Comparison of ENCODE assay signal across 21 cellular contexts in the genomic region with DNA sequence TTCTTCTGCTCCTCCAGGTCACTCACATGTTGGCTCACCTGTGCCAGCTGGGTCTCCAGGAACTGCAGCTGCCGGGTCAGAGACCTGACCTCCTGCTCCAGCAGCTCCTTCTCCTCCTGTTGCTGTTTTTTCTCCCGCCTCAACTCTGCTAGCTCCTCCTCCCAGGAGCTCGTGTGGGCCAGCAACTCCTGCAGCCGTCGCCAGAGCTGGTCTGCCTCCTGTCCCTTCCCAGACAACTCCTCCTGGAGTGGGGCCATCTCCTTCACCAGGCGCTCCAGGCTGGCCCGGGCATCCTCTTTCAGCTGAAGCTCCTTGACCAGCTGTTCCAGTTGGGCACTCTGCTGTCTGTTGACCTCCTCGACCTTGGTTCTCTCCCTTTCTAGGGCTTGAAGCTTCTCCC. TPM values are rescaled to one million over a fixed set of nuclear protein-coding genes. Genes with fewer than 3 reads are reported as not detected.
DNase-seq lines count a peak whose midpoint lies in the region; ATAC-seq and TF ChIP-seq lines count a peak whose summit lies in the region.
"Had no signal": no experiment of that assay in that cellular context is flagged by ENCODE, and none has a peak within 500 bp of the region (broad histone marks: within the 10 kb centered on the region; RNA-seq: fewer than 3 reads in every experiment).

No MANE protein-coding gene starts in this region.

- 22 to 24% methylated on average over 8 of the region's 8 CpGs for WGBS in aorta, 2 donors

- H3K4me2 ChIP-seq in neural progenitor cell, result no peak overlapping the region

- no peaks in the 10 kb centered on the region for H3K9me3 ChIP-seq in neural progenitor cell (ENCODE audit: low read depth)
- no peaks in the 10 kb centered on the region for H3K9me3 ChIP-seq in aorta (ENCODE audit: control insufficient read depth, low read length)
- H3K9me3 ChIP-seq: breast epithelium, heart right ventricle, left lung, mucosa of descending colon had no signal

- ATAC-seq in Right ventricle myocardium inferior (peak; percentile 49), aorta (ENCODE audit: low FRiP score) (peak; percentile 45), HG02973 (IDR thresholded peaks at IDR 0.05; ENCODE audit: unreplicated experiment) (no peak), HG03442 (IDR thresholded peaks at IDR 0.05; ENCODE audit: unreplicated experiment) (no peak)
- ATAC-seq: GM12878, left lung, mucosa of descending colon, PC-3, WTC11 had no signal

- no peaks in the 10 kb centered on the region for H3K36me3 ChIP-seq in neural progenitor cell
- H3K36me3 ChIP-seq in aorta (ENCODE audit: control insufficient read depth in 1 of 2, insufficient read depth in 2 of 2, low read length in 1 of 2), result peaks cover 0 to 7% of the 10 kb centered on the region in 2 donors

- no peak overlapping the region for H3K9ac ChIP-seq in neural progenitor cell

- H3K4me3 Mint-ChIP-seq in activated T-helper 2 cell treated with anti-CD3 and anti-CD28 coated beads, Interferon-gamma antibody, Interleukin-2, Interleukin-4, amounts not matched to agents 10 μg/mL and 5 μg/mL and 100 μg/mL, durations not matched to agents 14 hours and 24 hours and 36 hours (ENCODE audit: low read depth), result no peak overlapping the region
- no peak overlapping the region for H3K4me3 Mint-ChIP-seq in neural progenitor cell
- H3K4me3 Mint-ChIP-seq: WTC11 had no signal

- TF ChIP-seq CTCF in neural progenitor cell (IDR thresholded peaks at IDR 0.05), result no peak

- no peaks in the 10 kb centered on the region for H3K9me3 Mint-ChIP-seq in activated T-helper 2 cell treated with anti-CD3 and anti-CD28 coated beads, Interferon-gamma antibody, Interleukin-2, Interleukin-4, amounts not matched to agents 10 μg/mL and 5 μg/mL and 100 μg/mL, durations not matched to agents 14 hours and 24 hours and 36 hours
- no peaks in the 10 kb centered on the region for H3K9me3 Mint-ChIP-seq in neural progenitor cell
- H3K9me3 Mint-ChIP-seq: WTC11 had no signal

- peaks cover 74% of the 10 kb centered on the region for H3K4me1 Mint-ChIP-seq in activated T-helper 2 cell treated with anti-CD3 and anti-CD28 coated beads, Interferon-gamma antibody, Interleukin-2, Interleukin-4, amounts not matched to agents 10 μg/mL and 5 μg/mL and 100 μg/mL, durations not matched to agents 14 hours and 24 hours and 36 hours (ENCODE audit: low read depth)
- H3K4me1 Mint-ChIP-seq in neural progenitor cell, result no peaks in the 10 kb centered on the region
- H3K4me1 Mint-ChIP-seq: WTC11 had no signal

- H4K20me1 ChIP-seq in neural progenitor cell (ENCODE audit: low read depth), result no peaks in the 10 kb centered on the region

- peak overlapping the region; percentile 39 for H3K27ac Mint-ChIP-seq in activated T-helper 2 cell treated with anti-CD3 and anti-CD28 coated beads, Interferon-gamma antibody, Interleukin-2, Interleukin-4, amounts not matched to agents 10 μg/mL and 5 μg/mL and 100 μg/mL, durations not matched to agents 14 hours and 24 hours and 36 hours
- H3K27ac Mint-ChIP-seq in neural progenitor cell, result peak overlapping the region; percentile 72
- H3K27ac Mint-ChIP-seq: WTC11 had no signal

- H3K4me3 ChIP-seq in neural progenitor cell (no peak overlapping the region), aorta (ENCODE audit: low read length in 2 of 2) (no peak overlapping the region)
- H3K4me3 ChIP-seq: breast epithelium, GM12878, heart right ventricle, left lung, mucosa of descending colon had no signal

- no peaks in the 10 kb centered on the region for H3K27me3 Mint-ChIP-seq in activated T-helper 2 cell treated with anti-CD3 and anti-CD28 coated beads, Interferon-gamma antibody, Interleukin-2, Interleukin-4, amounts not matched to agents 10 μg/mL and 5 μg/mL and 100 μg/mL, durations not matched to agents 14 hours and 24 hours and 36 hours (ENCODE audit: low read depth)
- H3K27me3 Mint-ChIP-seq in neural progenitor cell (ENCODE audit: insufficient read depth, low read depth), result no peaks in the 10 kb centered on the region

- DNase-seq in Right ventricle myocardium inferior (ENCODE audit: missing footprints) (no peak), cardiac septum (ENCODE audit: low spot score) (no peak), neural progenitor cell (ENCODE audit: low spot score) (no peak), aorta (peak in 1 of 2 donors; percentile 64), A172 (ENCODE audit: low spot score) (no peak)
- no peak for DNase-seq in activated T-helper 2 cell treated with anti-CD3 and anti-CD28 coated beads, Interferon-gamma antibody, Interleukin-2, Interleukin-4, amounts not matched to agents 10 μg/mL and 5 μg/mL and 100 μg/mL, durations not matched to agents 14 hours and 24 hours and 36 hours (ENCODE audit: low spot score)
- DNase-seq: KBM-7; left lung; mucosa of descending colon; NCI-H1694 treated with DMSO at 0.1 percent for 48 hours; NCI-H226; NCI-H82; PC-3; stimulated activated CD4-positive, alpha-beta T cell treated with anti-CD3 and anti-CD28 coated beads, Interleukin-12 subunit alpha, Interleukin-12 subunit beta, amount 100 ng/mL, for 4 hours had no signal

- intact Hi-C loops in Right ventricle myocardium inferior (cut with DNase I) (no loop called here), cardiac septum (cut with DNase I) (no loop called here), aorta (cut with DNase I) (loop anchor here in 1 of 2 donors (2.0 kb wide), 1 partner anchor 27 kb away; no protein-coding TSS in a partner anchor)
- intact Hi-C loops in activated T-helper 2 cell treated with anti-CD3 and anti-CD28 coated beads, Interferon-gamma antibody, Interleukin-2, Interleukin-4, amounts not matched to agents 10 μg/mL and 5 μg/mL and 100 μg/mL, durations not matched to agents 14 hours and 24 hours and 36 hours (cut with micrococcal nuclease), result no loop called here

- H3K27ac ChIP-seq in neural progenitor cell (no peak overlapping the region), aorta (ENCODE audit: low read depth in 1 of 2, low read length in 2 of 2) (peak overlapping the region in 1 of 2 donors; percentile 41)
- H3K27ac ChIP-seq: left lung had no signal

- H3K79me2 ChIP-seq in neural progenitor cell (ENCODE audit: low read depth), result no peaks in the 10 kb centered on the region

- no peak overlapping the region for H2AFZ ChIP-seq in neural progenitor cell (replicated peaks)

- H3K36me3 Mint-ChIP-seq in activated T-helper 2 cell treated with anti-CD3 and anti-CD28 coated beads, Interferon-gamma antibody, Interleukin-2, Interleukin-4, amounts not matched to agents 10 μg/mL and 5 μg/mL and 100 μg/mL, durations not matched to agents 14 hours and 24 hours and 36 hours (ENCODE audit: low read depth), result peaks cover 97% of the 10 kb centered on the region
- H3K36me3 Mint-ChIP-seq in neural progenitor cell, result peaks cover 22% of the 10 kb centered on the region

- no peaks in the 10 kb centered on the region for H3F3A ChIP-seq in neural progenitor cell (ENCODE audit: low read depth)

- H3K4me1 ChIP-seq in neural progenitor cell (no peaks in the 10 kb centered on the region), aorta (ENCODE audit: control insufficient read depth in 1 of 2, insufficient read depth in 2 of 2, low read length in 2 of 2) (no peaks in the 10 kb centered on the region)
- H3K4me1 ChIP-seq: breast epithelium had no signal

- H3K27me3 ChIP-seq in neural progenitor cell (no peaks in the 10 kb centered on the region), aorta (ENCODE audit: control insufficient read depth in 1 of 2, insufficient read depth in 2 of 2, low read length in 1 of 2) (no peaks in the 10 kb centered on the region)
- H3K27me3 ChIP-seq: breast epithelium, heart right ventricle, left lung had no signal

RNA-seq across cellular contexts. Expression of a gene that starts 24.5 kb away (rescaled TPM):
- 0.19 TPM for total RNA-seq in Right ventricle myocardium inferior
- total RNA-seq in cardiac septum, result 0.32 TPM
- total RNA-seq in activated T-helper 2 cell treated with anti-CD3 and anti-CD28 coated beads, Interferon-gamma antibody, Interleukin-2, Interleukin-4, amounts not matched to agents 10 μg/mL and 5 μg/mL and 100 μg/mL, durations not matched to agents 14 hours and 24 hours and 36 hours, result 9.3 and 10.7 TPM in 2 replicates
- total RNA-seq in neural progenitor cell (ENCODE audit: low replicate concordance), result not detected in 2 replicates
- total RNA-seq in aorta, result 1 to 10 TPM; 1.4 to 2.8 TPM
- polyA plus RNA-seq in aorta, result 1 to 10 TPM in 1 of 2 donors, not detected in 1; 2.9 TPM
- not detected in 2 replicates for total RNA-seq in A172 (2014; rRNA removed; shearing (Covaris generic))
- total RNA-seq: GM12878, H4, PC-3, WTC11 had no signal

RNA-seq across cellular contexts. Expression of a gene that starts 27.9 kb away (rescaled TPM):
- total RNA-seq in Right ventricle myocardium inferior, result 107 TPM
- total RNA-seq in cardiac septum, result 129 TPM
- total RNA-seq in activated T-helper 2 cell treated with anti-CD3 and anti-CD28 coated beads, Interferon-gamma antibody, Interleukin-2, Interleukin-4, amounts not matched to agents 10 μg/mL and 5 μg/mL and 100 μg/mL, durations not matched to agents 14 hours and 24 hours and 36 hours, result 19.6 and 20.2 TPM in 2 replicates
- 6.8 and 11.4 TPM in 2 replicates for total RNA-seq in neural progenitor cell (ENCODE audit: low replicate concordance)
- 10 to 100 TPM; 75.5 to 91.8 TPM for total RNA-seq in aorta
- 10 to 100 TPM; 15.9 to 27.9 TPM for polyA plus RNA-seq in aorta
- total RNA-seq in A172 (2014; rRNA removed; shearing (Covaris generic)), result 6.3 and 7.3 TPM in 2 replicates

RNA-seq across cellular contexts. Expression of a gene that starts 59.6 kb away (rescaled TPM):
- total RNA-seq in Right ventricle myocardium inferior (not detected), cardiac septum (not detected), neural progenitor cell (ENCODE audit: low replicate concordance) (not detected in 2 replicates), aorta (under 1 TPM; 0.26 to 0.63 TPM)
- total RNA-seq in activated T-helper 2 cell treated with anti-CD3 and anti-CD28 coated beads, Interferon-gamma antibody, Interleukin-2, Interleukin-4, amounts not matched to agents 10 μg/mL and 5 μg/mL and 100 μg/mL, durations not matched to agents 14 hours and 24 hours and 36 hours, result 0.05 and 0.07 TPM in 2 replicates
- not detected for polyA plus RNA-seq in aorta
- not detected in 2 replicates for total RNA-seq in A172 (2014; rRNA removed; shearing (Covaris generic))
- total RNA-seq: H4, PC-3 had no signal

Comparison
In these comparisons a context has a peak if more than half of its experiments do, and no peak if none do; other contexts are left out.
1. ATAC-seq: peak in Right ventricle myocardium inferior (single experiment) and aorta (single experiment); none in HG02973 (single experiment) and HG03442 (single experiment).